Comparison of ENCODE assay signal across 8 cellular contexts in genomic region chr7:148501707-148502139, GRCh38.
DNase-seq lines count a peak whose midpoint lies in the region; ATAC-seq and TF ChIP-seq lines count a peak whose summit lies in the region.

No MANE protein-coding gene starts in this region.

- no peak overlapping the region for H3K4me3 Mint-ChIP-seq in activated CD4-positive, alpha-beta T cell treated with anti-CD3 and anti-CD28 coated beads, Interleukin-2, amount 10 ng/mL, durations not matched to agents 24 days and 14 days

- CTCF ChIA-PET in PC-3 (lab: Charles Lee): no interaction called here

- intact Hi-C loops in activated CD4-positive, alpha-beta T cell treated with anti-CD3 and anti-CD28 coated beads, Interleukin-2, amount 10 ng/mL, durations not matched to agents 24 days and 14 days (cut with micrococcal nuclease): no loop called here
- intact Hi-C loops in PC-3 (cut with micrococcal nuclease) (loop anchor here (5.0 kb wide), 1 partner anchor 234 kb away; no protein-coding TSS in a partner anchor), vagina (cut with DNase I) (loop anchor here (10.0 kb wide), 1 partner anchor 463 kb away; no protein-coding TSS in a partner anchor)

- no peak overlapping the region for H3K9ac ChIP-seq in PC-3 (ENCODE audit: low read length)

- no peaks in the 10 kb centered on the region for H3K9me3 ChIP-seq in PC-3 (ENCODE audit: low read length)
- H3K9me3 ChIP-seq in vagina: no peaks in the 10 kb centered on the region

- DNase-seq in activated CD4-positive, alpha-beta T cell treated with anti-CD3 and anti-CD28 coated beads, Interleukin-2, amount 10 ng/mL, durations not matched to agents 24 days and 14 days: no peak
- DNase-seq in activated CD4-positive, alpha-beta T cell treated with anti-CD3 and anti-CD28 coated beads for 1 hour: no peak
- DNase-seq in PC-3 (peak; percentile 5), islet precursor cell (peak; percentile 84), vagina (ENCODE audit: extremely low spot score in 2 of 2) (no peak), NCI-H82 (lab: John Stamatoyannopoulos, UW) (no peak)
- no peak for DNase-seq in activated effector memory CD4-positive, alpha-beta T cell treated with Interleukin-2 at 50 U/mL for 16 hours

- H3K36me3 Mint-ChIP-seq in activated CD4-positive, alpha-beta T cell treated with anti-CD3 and anti-CD28 coated beads, Interleukin-2, amount 10 ng/mL, durations not matched to agents 24 days and 14 days (ENCODE audit: low read depth): no peaks in the 10 kb centered on the region

- H3K27ac Mint-ChIP-seq in activated CD4-positive, alpha-beta T cell treated with anti-CD3 and anti-CD28 coated beads, Interleukin-2, amount 10 ng/mL, durations not matched to agents 24 days and 14 days: peak overlapping the region; percentile 45

- TF ChIP-seq CTCF in PC-3 (conservative IDR thresholded peaks at IDR 0.05; ENCODE audit: low read depth, low read length) (no peak), vagina (IDR thresholded peaks at IDR 0.05) (no peak)

- no peaks in the 10 kb centered on the region for H3K9me3 Mint-ChIP-seq in activated CD4-positive, alpha-beta T cell treated with anti-CD3 and anti-CD28 coated beads, Interleukin-2, amount 10 ng/mL, durations not matched to agents 24 days and 14 days

- peak overlapping the region; percentile 13; the same call in 1 of the 2 replicates for H3K4me2 ChIP-seq in PC-3 (ENCODE audit: low read length)

- POLR2A ChIA-PET in PC-3 (lab: Charles Lee; ENCODE audit: unreplicated experiment): no interaction called here

- no peak overlapping the region for H2AFZ ChIP-seq in PC-3 (ENCODE audit: low read length)

- H3F3A ChIP-seq in PC-3 (ENCODE audit: low read length, unreplicated experiment): no peaks in the 10 kb centered on the region

- H3K4me3 ChIP-seq in PC-3 (ENCODE audit: low read length) (no peak overlapping the region), vagina (no peak overlapping the region)

- no TSS peak for BruUV-seq in PC-3 (replicated peaks; lab: Mats Ljungman, UMichigan)

- H3K4me1 ChIP-seq in PC-3 (ENCODE audit: insufficient read depth, low read length) (no peaks in the 10 kb centered on the region), vagina (no peaks in the 10 kb centered on the region)

- no peaks in the 10 kb centered on the region for H3K79me2 ChIP-seq in PC-3 (ENCODE audit: low read length)

- H3K27me3 Mint-ChIP-seq in activated CD4-positive, alpha-beta T cell treated with anti-CD3 and anti-CD28 coated beads, Interleukin-2, amount 10 ng/mL, durations not matched to agents 24 days and 14 days: peaks cover 26% of the 10 kb centered on the region

- H3K27ac ChIP-seq in PC-3 (ENCODE audit: low read length): no peak overlapping the region
- no peak overlapping the region for H3K27ac ChIP-seq in vagina

- no peaks in the 10 kb centered on the region for H4K20me1 ChIP-seq in PC-3 (ENCODE audit: low read length)

- TF ChIP-seq POLR2A in vagina (IDR thresholded peaks at IDR 0.05): no peak

- H3K4me1 Mint-ChIP-seq in activated CD4-positive, alpha-beta T cell treated with anti-CD3 and anti-CD28 coated beads, Interleukin-2, amount 10 ng/mL, durations not matched to agents 24 days and 14 days: peaks cover 5% of the 10 kb centered on the region

- H3K27me3 ChIP-seq in PC-3 (ENCODE audit: low read length) (peaks cover 56% of the 10 kb centered on the region), vagina (no peaks in the 10 kb centered on the region)

- no peaks in the 10 kb centered on the region for H3K9me2 ChIP-seq in PC-3 (replicated peaks; ENCODE audit: low read length)

- no peaks in the 10 kb centered on the region for H3K36me3 ChIP-seq in PC-3 (ENCODE audit: low read depth, low read length)
- no peaks in the 10 kb centered on the region for H3K36me3 ChIP-seq in vagina

- ATAC-seq in HG02938 (IDR thresholded peaks at IDR 0.05; ENCODE audit: unreplicated experiment) (peak; percentile 94), PC-3 (peak; percentile 32)

Comparison
In these comparisons a context has a peak if more than half of its experiments do, and no peak if none do; other contexts are left out.
1. DNase-seq: peak in PC-3 (single experiment) and islet precursor cell (single experiment); none in activated CD4-positive, alpha-beta T cell treated with anti-CD3 and anti-CD28 coated beads, Interleukin-2, amount 10 ng/mL, durations not matched to agents 24 days and 14 days (single experiment), activated CD4-positive, alpha-beta T cell treated with anti-CD3 and anti-CD28 coated beads for 1 hour (single experiment), activated effector memory CD4-positive, alpha-beta T cell treated with Interleukin-2 at 50 U/mL for 16 hours (single experiment), vagina (0 of 2) and NCI-H82 (single experiment).